Comparison of ENCODE assay signal across 8 cellular contexts in genomic region chr6:32944265-32944664, GRCh38. TPM values are rescaled to one million over a fixed set of nuclear protein-coding genes. Genes with fewer than 3 reads are reported as not detected.
A peak's percentile ranks its signal among the peaks of the same experiment; 100 is the strongest.
DNase-seq lines count a peak whose midpoint lies in the region; ATAC-seq, FAIRE-seq and TF ChIP-seq lines count a peak whose summit lies in the region.

No MANE protein-coding gene starts in this region.

- POLR2A ChIA-PET in activated CD4-positive, alpha-beta memory T cell treated with anti-CD3 and anti-CD28 coated beads for 36 hours (lab: Charles Lee) = interaction anchor here (0.7 to 2.4 kb wide), 3 partner anchors 10 to 28 kb away, joined by 3 to 22 read pairs (median 8); partner anchors contain the start of gene BRD2
- POLR2A ChIA-PET in naive thymus-derived CD8-positive, alpha-beta T cell (lab: Charles Lee) = interaction anchor here (1.0 to 14.1 kb wide), 10 partner anchors 8 to 305 kb away, joined by 4 to 510 read pairs (median 9); partner anchors contain the start of genes BRD2, HLA-DMA, PSMB9 and TAP1

- no peak for TF ChIP-seq CTCF in hepatocyte (IDR thresholded peaks at IDR 0.05; ENCODE audit: poor library complexity)

- no peaks in the 10 kb centered on the region for H3K79me2 ChIP-seq in hepatocyte

- peaks cover 2% of the 10 kb centered on the region for H3K27me3 ChIP-seq in hepatocyte

- peak; percentile 28 for ATAC-seq in HG03439 (IDR thresholded peaks at IDR 0.05; ENCODE audit: unreplicated experiment)
- ATAC-seq in naive thymus-derived CD8-positive, alpha-beta T cell = peak; percentile 54 to 62

- H3K36me3 ChIP-seq in hepatocyte (replicated peaks; ENCODE audit: insufficient read depth, low read depth) = no peaks in the 10 kb centered on the region

- H3K27me3 Mint-ChIP-seq in activated CD4-positive, alpha-beta memory T cell treated with anti-CD3 and anti-CD28 coated beads for 36 hours = no peaks in the 10 kb centered on the region
- no peaks in the 10 kb centered on the region for H3K27me3 Mint-ChIP-seq in naive thymus-derived CD8-positive, alpha-beta T cell

- FAIRE-seq in GM19239 (lab: Jason Lieb, UNC) = peak; percentile 100

- no peak overlapping the region for H3K4me2 ChIP-seq in hepatocyte

- no peaks in the 10 kb centered on the region for H3K36me3 Mint-ChIP-seq in activated CD4-positive, alpha-beta memory T cell treated with anti-CD3 and anti-CD28 coated beads for 36 hours
- no peaks in the 10 kb centered on the region for H3K36me3 Mint-ChIP-seq in naive thymus-derived CD8-positive, alpha-beta T cell

- H3K4me1 Mint-ChIP-seq in activated CD4-positive, alpha-beta memory T cell treated with anti-CD3 and anti-CD28 coated beads for 36 hours (ENCODE audit: low read depth) = peaks cover 73% of the 10 kb centered on the region
- peaks cover 40 to 94% (median 72%) of the 10 kb centered on the region in 4 donors for H3K4me1 Mint-ChIP-seq in naive thymus-derived CD8-positive, alpha-beta T cell

- H3K9me3 Mint-ChIP-seq in activated CD4-positive, alpha-beta memory T cell treated with anti-CD3 and anti-CD28 coated beads for 36 hours = peaks cover 3% of the 10 kb centered on the region
- no peaks in the 10 kb centered on the region for H3K9me3 Mint-ChIP-seq in naive thymus-derived CD8-positive, alpha-beta T cell

- CTCF ChIA-PET in activated CD4-positive, alpha-beta memory T cell treated with anti-CD3 and anti-CD28 coated beads for 36 hours (lab: Charles Lee) = interaction anchor here (0.6 to 7.1 kb wide), 11 partner anchors 10 to 343 kb away, joined by 3 to 115 read pairs (median 5); partner anchors contain the start of genes HLA-DMA and TAP2

- H3K9me3 ChIP-seq in hepatocyte (ENCODE audit: low read depth) = no peaks in the 10 kb centered on the region

- no peak overlapping the region for H3K4me3 ChIP-seq in hepatocyte

- no peaks in the 10 kb centered on the region for H4K20me1 ChIP-seq in hepatocyte (ENCODE audit: insufficient read depth, poor library complexity, severe bottlenecking)

- intact Hi-C loops in activated CD4-positive, alpha-beta memory T cell treated with anti-CD3 and anti-CD28 coated beads for 36 hours (cut with micrococcal nuclease) = loop anchor here (5.0 kb wide), 1 partner anchor 52 kb away; no protein-coding TSS in a partner anchor

- H3K27ac ChIP-seq in hepatocyte = no peak overlapping the region

- 68% methylated on average over 1 of the region's 1 CpG for WGBS in hepatocyte (ENCODE audit: low lambda C conversion rate, missing lambda C conversion rate)

- no peaks in the 10 kb centered on the region for H3K4me1 ChIP-seq in hepatocyte (ENCODE audit: insufficient read depth)

- peak overlapping the region; percentile 85 for H3K27ac Mint-ChIP-seq in activated CD4-positive, alpha-beta memory T cell treated with anti-CD3 and anti-CD28 coated beads for 36 hours
- peak overlapping the region; percentile 85 to 99 (median 96) for H3K27ac Mint-ChIP-seq in naive thymus-derived CD8-positive, alpha-beta T cell

- no peaks in the 10 kb centered on the region for H3K9me2 ChIP-seq in hepatocyte (replicated peaks; ENCODE audit: insufficient read depth)

- DNase-seq in AML-193 (lab: John Stamatoyannopoulos, UW) = peak; percentile 91 to 95
- no peak for DNase-seq in GM19239 (ENCODE audit: insufficient read length, low spot score)
- DNase-seq in activated CD4-positive, alpha-beta memory T cell treated with anti-CD3 and anti-CD28 coated beads for 36 hours = peak; percentile 43
- peak in 6 of 10 donors; percentile 19 to 64 (median 52) for DNase-seq in naive thymus-derived CD8-positive, alpha-beta T cell
- no peak for DNase-seq in NCI-H748 treated with DMSO at 0.1 percent for 48 hours (lab: John Stamatoyannopoulos, UW)
- DNase-seq in hepatocyte (ENCODE audit: low spot score) = no peak
- DNase-seq in AG08395 (ENCODE audit: low spot score) = no peak

- no peak overlapping the region for H2AFZ ChIP-seq in hepatocyte

- H3K4me3 Mint-ChIP-seq in activated CD4-positive, alpha-beta memory T cell treated with anti-CD3 and anti-CD28 coated beads for 36 hours = peak overlapping the region; percentile 62
- peak overlapping the region; percentile 78 to 96 (median 90) for H3K4me3 Mint-ChIP-seq in naive thymus-derived CD8-positive, alpha-beta T cell

RNA-seq across cellular contexts. Expression of gene HLA-DMB, which starts 3.4 kb away (rescaled TPM):
- total RNA-seq in activated CD4-positive, alpha-beta memory T cell treated with anti-CD3 and anti-CD28 coated beads for 36 hours = 1 to 10 TPM; 1.6 to 1.9 TPM
- total RNA-seq in naive thymus-derived CD8-positive, alpha-beta T cell = 10 to 100 TPM; 23.0 to 23.5 TPM
- polyA plus RNA-seq in naive thymus-derived CD8-positive, alpha-beta T cell = 10 to 100 TPM; 10.8 to 22.5 (median 16.8) TPM
- total RNA-seq in hepatocyte = 1.00 and 1.0 TPM in 2 replicates
- 1.7 TPM in 1 of 2 replicates, not detected in the other for polyA plus RNA-seq in hepatocyte

RNA-seq across cellular contexts. Expression of gene HLA-DMA, which starts 8.6 kb away (rescaled TPM):
- total RNA-seq in activated CD4-positive, alpha-beta memory T cell treated with anti-CD3 and anti-CD28 coated beads for 36 hours = 10 to 100 TPM in 1 of 2 experiments, 1 to 10 TPM in 1; 9.6 to 10.2 TPM
- 10 to 100 TPM; 38.7 to 39.7 TPM for total RNA-seq in naive thymus-derived CD8-positive, alpha-beta T cell
- 10 to 100 TPM; 23.7 to 37.4 (median 26.9) TPM for polyA plus RNA-seq in naive thymus-derived CD8-positive, alpha-beta T cell
- 9.0 and 9.5 TPM in 2 replicates for total RNA-seq in hepatocyte
- 4.7 and 9.2 TPM in 2 replicates for polyA plus RNA-seq in hepatocyte

RNA-seq across cellular contexts. Expression of gene BRD2, which starts 24.1 kb away (rescaled TPM):
- total RNA-seq in activated CD4-positive, alpha-beta memory T cell treated with anti-CD3 and anti-CD28 coated beads for 36 hours = 100 to 1,000 TPM; 168 to 190 TPM
- 100 to 1,000 TPM; 454 to 455 TPM for total RNA-seq in naive thymus-derived CD8-positive, alpha-beta T cell
- polyA plus RNA-seq in naive thymus-derived CD8-positive, alpha-beta T cell = 10 to 100 TPM; 24.5 to 72.8 (median 29.8) TPM
- total RNA-seq in hepatocyte = 132 and 133 TPM in 2 replicates
- polyA plus RNA-seq in hepatocyte = 106 and 118 TPM in 2 replicates

Comparison
In these comparisons a context has a peak if more than half of its experiments do, and no peak if none do; other contexts are left out.
1. DNase-seq: peak in AML-193 (2 of 2), activated CD4-positive, alpha-beta memory T cell treated with anti-CD3 and anti-CD28 coated beads for 36 hours (single experiment) and naive thymus-derived CD8-positive, alpha-beta T cell (6 of 10); none in GM19239 (single experiment), NCI-H748 treated with DMSO at 0.1 percent for 48 hours (single experiment), hepatocyte (single experiment) and AG08395 (single experiment).
2. RNA of gene HLA-DMB, which starts 3.4 kb away (total RNA-seq): 23.0 to 23.5 TPM in naive thymus-derived CD8-positive, alpha-beta T cell; 1.6 to 1.9 TPM in activated CD4-positive, alpha-beta memory T cell treated with anti-CD3 and anti-CD28 coated beads for 36 hours and 1.00 to 1.0 TPM in hepatocyte; every median in the first group is over 4 times any median in the second.